8 cellular contexts compared by ENCODE assay signal in genomic region chr20:33401922-33402369, GRCh38. TPM values are rescaled to one million over a fixed set of nuclear protein-coding genes. Genes with fewer than 3 reads are reported as not detected.
A peak's percentile ranks its signal among the peaks of the same experiment; 100 is the strongest.
DNase-seq lines count a peak whose midpoint lies in the region; ATAC-seq and TF ChIP-seq lines count a peak whose summit lies in the region.

No MANE protein-coding gene starts in this region.

- H3K27me3 ChIP-seq in BE2C (no peaks in the 10 kb centered on the region), KMS-11 (ENCODE audit: insufficient read depth, low read depth) (no peaks in the 10 kb centered on the region), kidney epithelial cell (ENCODE audit: control insufficient read depth, insufficient read depth, low read length) (no peaks in the 10 kb centered on the region), suprapubic skin (no peaks in the 10 kb centered on the region)

- H3K36me3 Mint-ChIP-seq in activated naive CD8-positive, alpha-beta T cell treated with anti-CD3 and anti-CD28 coated beads, Interleukin-2, amount 10 ng/mL, durations not matched to agents 7 days and 5 days: peaks cover 7% of the 10 kb centered on the region

- peak overlapping the region; percentile 92 for H2AFZ ChIP-seq in KMS-11 (ENCODE audit: low read depth)

- ATAC-seq in activated naive CD8-positive, alpha-beta T cell treated with anti-CD3 and anti-CD28 coated beads, Interleukin-2, amount 10 ng/mL, durations not matched to agents 7 days and 5 days (ENCODE audit: low read depth): no peak
- no peak for ATAC-seq in HG02642 (IDR thresholded peaks at IDR 0.05; ENCODE audit: poor library complexity, unreplicated experiment)

- peaks cover 22% of the 10 kb centered on the region for H3K4me1 Mint-ChIP-seq in activated naive CD8-positive, alpha-beta T cell treated with anti-CD3 and anti-CD28 coated beads, Interleukin-2, amount 10 ng/mL, durations not matched to agents 7 days and 5 days

- TF ChIP-seq CTCF in BE2C (IDR thresholded peaks at IDR 0.05; ENCODE audit: low read depth, low read length) (no peak), KMS-11 (conservative IDR thresholded peaks at IDR 0.05; ENCODE audit: low read depth, low read length) (no peak), kidney epithelial cell (IDR thresholded peaks at IDR 0.05; ENCODE audit: insufficient read depth, low read length, poor library complexity, severe bottlenecking) (no peak), suprapubic skin (IDR thresholded peaks at IDR 0.05) (no peak)

- H3K27ac ChIP-seq in KMS-11 (peak overlapping the region; percentile 28), suprapubic skin (no peak overlapping the region)

- peak overlapping the region; percentile 74 for H3K9ac ChIP-seq in KMS-11

- peak overlapping the region; percentile 96 for H3K4me3 ChIP-seq in BE2C (ENCODE audit: low read depth, low read length)
- H3K4me3 ChIP-seq in KMS-11 (IDR thresholded peaks at IDR 0.05; ENCODE audit: insufficient read depth, low read depth, low read length): no peak overlapping the region
- peak overlapping the region; percentile 78 for H3K4me3 ChIP-seq in kidney epithelial cell (ENCODE audit: low read depth, low read length)
- peak overlapping the region; percentile 80 for H3K4me3 ChIP-seq in suprapubic skin

- no peaks in the 10 kb centered on the region for H4K20me1 ChIP-seq in KMS-11 (ENCODE audit: insufficient read depth)

- TF ChIP-seq POLR2A in suprapubic skin (IDR thresholded peaks at IDR 0.05): no peak

- DNase-seq in BE2C (no peak), kidney epithelial cell (ENCODE audit: low read depth) (no peak), suprapubic skin (ENCODE audit: low spot score in 2 of 2) (no peak), DMS114 treated with DMSO at 0.1 percent for 48 hours (lab: John Stamatoyannopoulos, UW; ENCODE audit: unreplicated experiment) (no peak), NCI-H774 (lab: John Stamatoyannopoulos, UW) (no peak)
- DNase-seq in activated naive CD8-positive, alpha-beta T cell treated with anti-CD3 and anti-CD28 coated beads, Interleukin-2, amount 10 ng/mL, durations not matched to agents 7 days and 5 days: no peak

- H3K9me3 ChIP-seq in BE2C (no peaks in the 10 kb centered on the region), suprapubic skin (no peaks in the 10 kb centered on the region)

- TF ChIP-seq EP300 in suprapubic skin (IDR thresholded peaks at IDR 0.05): no peak

- H3K27ac Mint-ChIP-seq in activated naive CD8-positive, alpha-beta T cell treated with anti-CD3 and anti-CD28 coated beads, Interleukin-2, amount 10 ng/mL, durations not matched to agents 7 days and 5 days: peak overlapping the region; percentile 90

- H3K36me3 ChIP-seq in BE2C (no peaks in the 10 kb centered on the region), KMS-11 (ENCODE audit: insufficient read depth) (no peaks in the 10 kb centered on the region), kidney epithelial cell (ENCODE audit: control insufficient read depth, insufficient read depth, low read length) (no peaks in the 10 kb centered on the region), suprapubic skin (peaks cover 3% of the 10 kb centered on the region)

- H3K4me3 Mint-ChIP-seq in activated naive CD8-positive, alpha-beta T cell treated with anti-CD3 and anti-CD28 coated beads, Interleukin-2, amount 10 ng/mL, durations not matched to agents 7 days and 5 days: peak overlapping the region; percentile 92

- 48% methylated on average over 8 of the region's 8 CpGs for WGBS in suprapubic skin

- peaks cover 52% of the 10 kb centered on the region for H3K79me2 ChIP-seq in KMS-11 (ENCODE audit: insufficient read depth, low read depth)

- peak overlapping the region; percentile 99 for H3K4me2 ChIP-seq in KMS-11

- POLR2A ChIA-PET in activated naive CD8-positive, alpha-beta T cell treated with anti-CD3 and anti-CD28 coated beads, Interleukin-2, amount 10 ng/mL, durations not matched to agents 7 days and 5 days (lab: Charles Lee): interaction anchor here (1.0 to 4.6 kb wide), 7 partner anchors 8 to 710 kb away, joined by 3 to 34 read pairs (median 4); partner anchors contain the start of genes ACTL10, CBFA2T2, EIF2S2 and SNTA1

- H3K27me3 Mint-ChIP-seq in activated naive CD8-positive, alpha-beta T cell treated with anti-CD3 and anti-CD28 coated beads, Interleukin-2, amount 10 ng/mL, durations not matched to agents 7 days and 5 days: no peaks in the 10 kb centered on the region

- H3K4me1 ChIP-seq in BE2C (peaks cover 4% of the 10 kb centered on the region; the same call in 1 of the 2 replicates), KMS-11 (ENCODE audit: low read depth, poor library complexity, severe bottlenecking) (peaks cover 18% of the 10 kb centered on the region), suprapubic skin (peaks cover 26% of the 10 kb centered on the region)

- H3K9me3 Mint-ChIP-seq in activated naive CD8-positive, alpha-beta T cell treated with anti-CD3 and anti-CD28 coated beads, Interleukin-2, amount 10 ng/mL, durations not matched to agents 7 days and 5 days: no peaks in the 10 kb centered on the region

RNA-seq across cellular contexts. Expression of gene CDK5RAP1, which starts 0.6 kb away (rescaled TPM):
- polyA plus RNA-seq in BE2C (2012; ENCODE audit: insufficient read depth, insufficient read length, low read depth): 81.2 TPM
- 10 to 100 TPM; 40.0 to 41.5 TPM for total RNA-seq in activated naive CD8-positive, alpha-beta T cell treated with anti-CD3 and anti-CD28 coated beads, Interleukin-2, amount 10 ng/mL, durations not matched to agents 7 days and 5 days
- total RNA-seq in kidney epithelial cell: 25.3 and 39.4 TPM in 2 replicates
- 10 to 100 TPM; 23.1 to 75.7 (median 27.3) TPM for total RNA-seq in suprapubic skin

RNA-seq across cellular contexts. Expression of gene SNTA1, which starts 41.6 kb away (rescaled TPM):
- 4.4 TPM for polyA plus RNA-seq in BE2C (2012; ENCODE audit: insufficient read depth, insufficient read length, low read depth)
- 10 to 100 TPM; 10.1 to 10.6 TPM for total RNA-seq in activated naive CD8-positive, alpha-beta T cell treated with anti-CD3 and anti-CD28 coated beads, Interleukin-2, amount 10 ng/mL, durations not matched to agents 7 days and 5 days
- total RNA-seq in kidney epithelial cell (13.7 and 15.1 TPM in 2 replicates), suprapubic skin (10 to 100 TPM in 3 of 4 donors, 1 to 10 TPM in 1; 8.1 to 20.0 (median 14.1) TPM)
